ENCODE assay signal across 21 cellular contexts in the genomic region with DNA sequence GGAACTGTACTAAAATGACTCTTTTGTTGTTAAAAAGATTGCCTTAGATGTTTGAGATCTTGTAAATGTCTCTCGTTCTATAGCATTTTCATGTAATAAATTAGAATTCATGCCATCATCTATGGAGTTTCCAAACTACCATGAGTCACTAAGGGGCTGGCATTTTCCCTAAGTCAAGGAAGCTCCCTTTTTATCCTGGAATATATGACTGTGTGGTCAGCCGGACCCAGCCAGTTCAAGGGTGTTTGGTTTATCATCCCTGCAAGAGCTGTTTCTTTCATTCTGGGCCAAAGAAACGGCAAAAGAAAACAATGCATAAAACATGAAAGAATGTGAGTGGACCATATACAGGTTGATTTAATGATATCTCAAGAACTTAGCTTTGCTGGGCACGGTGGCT. TPM values are rescaled to one million over a fixed set of nuclear protein-coding genes. Genes with fewer than 3 reads are reported as not detected.
DNase-seq lines count a peak whose midpoint lies in the region; TF ChIP-seq lines count a peak whose summit lies in the region.
"Had no signal": no experiment of that assay in that cellular context is flagged by ENCODE, and none has a peak within 500 bp of the region (broad histone marks: within the 10 kb centered on the region; RNA-seq: fewer than 3 reads in every experiment).

No MANE protein-coding gene starts in this region.

- H3K9me3 Mint-ChIP-seq in Caco-2 (ENCODE audit: unreplicated experiment): no peaks in the 10 kb centered on the region
- no peaks in the 10 kb centered on the region for H3K9me3 Mint-ChIP-seq in chondrocyte (ENCODE audit: low read depth)
- H3K9me3 Mint-ChIP-seq: activated T-helper 17 cell treated with anti-CD3 and anti-CD28 coated beads, Interleukin-2, amount 50 U/mL, for 72 hours had no signal

- H3K4me3 ChIP-seq in GM23248 (no peak overlapping the region), fibroblast of the aortic adventitia (ENCODE audit: low read depth, low read length) (no peak overlapping the region), Caco-2 (ENCODE audit: low read depth, low read length) (no peak overlapping the region)
- H3K4me3 ChIP-seq: HAP-1, left ventricle myocardium inferior had no signal

- TF ChIP-seq CTCF in fibroblast of the aortic adventitia (IDR thresholded peaks at IDR 0.05; ENCODE audit: insufficient read depth, low read length) (no peak), Caco-2 (IDR thresholded peaks at IDR 0.05; ENCODE audit: insufficient read depth in 1 of 2, low read depth in 1 of 2, low read length in 1 of 2, severe bottlenecking in 1 of 2, unreplicated experiment in 1 of 2) (no peak), chondrocyte (IDR thresholded peaks at IDR 0.05) (no peak)

- DNase-seq in GM23248: peak; percentile 43
- peak; percentile 27 for DNase-seq in SW480 (ENCODE audit: low spot score)
- peak; percentile 10 for DNase-seq in fibroblast of the aortic adventitia (ENCODE audit: low read depth)
- DNase-seq in renal cortical epithelial cell (ENCODE audit: low read depth): peak; percentile 33
- no peak for DNase-seq in NCI-H2171 treated with DMSO at 0.1 percent for 48 hours (lab: John Stamatoyannopoulos, UW)
- DNase-seq in islet precursor cell: no peak
- DNase-seq in Caco-2: no peak
- DNase-seq in chondrocyte (ENCODE audit: low spot score): no peak
- DNase-seq: central memory CD4-positive, alpha-beta T cell; COR-L47; effector CD8-positive, alpha-beta T cell; foreskin melanocyte; left ventricle myocardium inferior; NCI-H1048; NCI-H2029 treated with DMSO at 0.1 percent for 48 hours; NCI-H524 treated with DMSO at 0.1 percent for 48 hours; T1000 had no signal

- no peaks in the 10 kb centered on the region for H3K4me1 ChIP-seq in GM23248 (ENCODE audit: insufficient read depth)
- H3K4me1 ChIP-seq in Caco-2: no peaks in the 10 kb centered on the region
- H3K4me1 ChIP-seq: HAP-1 had no signal

- H3K36me3 ChIP-seq in GM23248 (ENCODE audit: low read depth) (no peaks in the 10 kb centered on the region), Caco-2 (ENCODE audit: control insufficient read depth, insufficient read depth, low read length) (no peaks in the 10 kb centered on the region)
- H3K36me3 ChIP-seq: HAP-1, left ventricle myocardium inferior had no signal

- intact Hi-C loops in Caco-2 (cut with micrococcal nuclease; ENCODE audit: unreplicated experiment): no loop called here

- H3K4me3 Mint-ChIP-seq in Caco-2 (ENCODE audit: unreplicated experiment): no peak overlapping the region
- no peak overlapping the region for H3K4me3 Mint-ChIP-seq in chondrocyte (ENCODE audit: unreplicated experiment)
- H3K4me3 Mint-ChIP-seq: activated T-helper 17 cell treated with anti-CD3 and anti-CD28 coated beads, Interleukin-2, amount 50 U/mL, for 72 hours had no signal

- H3K79me2 ChIP-seq in GM23248 (ENCODE audit: insufficient read depth): no peaks in the 10 kb centered on the region

- H3K4me1 Mint-ChIP-seq in Caco-2 (ENCODE audit: low read depth, unreplicated experiment) (no peaks in the 10 kb centered on the region), chondrocyte (ENCODE audit: low read depth) (no peaks in the 10 kb centered on the region)

- H3K36me3 Mint-ChIP-seq in Caco-2 (ENCODE audit: insufficient read depth, unreplicated experiment) (no peaks in the 10 kb centered on the region), chondrocyte (ENCODE audit: low read depth) (no peaks in the 10 kb centered on the region)

- no peak overlapping the region for H3K4me2 ChIP-seq in GM23248 (ENCODE audit: unreplicated experiment)

- H3K27ac ChIP-seq in GM23248: no peak overlapping the region
- H3K27ac ChIP-seq: left ventricle myocardium inferior had no signal

- H3K27ac Mint-ChIP-seq in Caco-2 (ENCODE audit: unreplicated experiment) (no peak overlapping the region), chondrocyte (ENCODE audit: unreplicated experiment) (no peak overlapping the region)
- H3K27ac Mint-ChIP-seq: activated T-helper 17 cell treated with anti-CD3 and anti-CD28 coated beads, Interleukin-2, amount 50 U/mL, for 72 hours had no signal

- H4K20me1 ChIP-seq in GM23248 (ENCODE audit: insufficient read depth): no peaks in the 10 kb centered on the region

- BruUV-seq in Caco-2 (replicated peaks; lab: Mats Ljungman, UMichigan): no TSS peak

- no peak overlapping the region for H3K9ac ChIP-seq in GM23248

- in situ Hi-C loops in GM23248 (cut with MboI): no loop called here

- POLR2A ChIA-PET in Caco-2 (lab: Charles Lee): no interaction called here

- WGBS in GM23248 (ENCODE audit: low coverage in 1 of 2, low lambda C conversion rate in 2 of 2, missing lambda C conversion rate in 2 of 2), 2 experiments: 65 to 67% methylated on average over 4 of the region's 4 CpGs

- H3K27me3 ChIP-seq in GM23248 (replicated peaks; ENCODE audit: insufficient read depth): peaks cover 68% of the 10 kb centered on the region
- no peaks in the 10 kb centered on the region; the same call in 1 of the 2 replicates for H3K27me3 ChIP-seq in Caco-2 (replicated peaks; ENCODE audit: control insufficient read depth, insufficient read depth, low read length)

- H3K9me3 ChIP-seq in GM23248 (ENCODE audit: low read depth) (no peaks in the 10 kb centered on the region), Caco-2 (no peaks in the 10 kb centered on the region)
- H3K9me3 ChIP-seq: HAP-1, left ventricle myocardium inferior had no signal

- H2AFZ ChIP-seq in GM23248: no peak overlapping the region

- CTCF ChIA-PET in Caco-2 (lab: Charles Lee): no interaction called here

- peaks cover 8% of the 10 kb centered on the region for H3K27me3 Mint-ChIP-seq in Caco-2 (ENCODE audit: insufficient read depth, unreplicated experiment)
- H3K27me3 Mint-ChIP-seq in chondrocyte (ENCODE audit: low read depth): peaks cover 38% of the 10 kb centered on the region

- H3K9me2 ChIP-seq in GM23248 (ENCODE audit: insufficient read depth): no peaks in the 10 kb centered on the region

- no peaks in the 10 kb centered on the region for H3F3A ChIP-seq in GM23248 (ENCODE audit: insufficient read depth)

RNA-seq across cellular contexts. Expression of a gene that starts 3.9 kb away (rescaled TPM):
- not detected in 2 replicates for total RNA-seq in GM23248 (2014; rRNA removed; shearing (Covaris generic))
- polyA plus RNA-seq in GM23248 (2016; fragmentation: Nextera tagmentation; extraction: Ambion mirVana): not detected in 2 replicates
- total RNA-seq in fibroblast of the aortic adventitia (ENCODE audit: low replicate concordance) (not detected in 2 replicates), renal cortical epithelial cell (not detected in 2 replicates), Caco-2 (2022) (not detected in 2 replicates), chondrocyte (not detected in 3 replicates)
- total RNA-seq: G401, osteocyte had no signal

RNA-seq across cellular contexts. Expression of a gene that starts 37.0 kb away (rescaled TPM):
- not detected in 2 replicates for total RNA-seq in GM23248 (2014; rRNA removed; shearing (Covaris generic))
- polyA plus RNA-seq in GM23248 (2016; fragmentation: Nextera tagmentation; extraction: Ambion mirVana): not detected in 2 replicates
- not detected in 2 replicates for total RNA-seq in fibroblast of the aortic adventitia (ENCODE audit: low replicate concordance)
- total RNA-seq in renal cortical epithelial cell: not detected in 2 replicates
- total RNA-seq in Caco-2 (2022): not detected in 2 replicates
- not detected in 3 replicates for total RNA-seq in chondrocyte
- total RNA-seq: activated T-helper 17 cell treated with anti-CD3 and anti-CD28 coated beads, Interleukin-2, amount 50 U/mL, for 72 hours; G401; osteocyte had no signal

Comparison
In these comparisons a context has a peak if more than half of its experiments do, and no peak if none do; other contexts are left out.
1. DNase-seq: peak in GM23248 (single experiment), SW480 (single experiment), fibroblast of the aortic adventitia (single experiment) and renal cortical epithelial cell (single experiment); none in NCI-H2171 treated with DMSO at 0.1 percent for 48 hours (single experiment), islet precursor cell (single experiment), Caco-2 (0 of 2) and chondrocyte (single experiment).